ENCODE assay signal across 8 cellular contexts in the genomic region with DNA sequence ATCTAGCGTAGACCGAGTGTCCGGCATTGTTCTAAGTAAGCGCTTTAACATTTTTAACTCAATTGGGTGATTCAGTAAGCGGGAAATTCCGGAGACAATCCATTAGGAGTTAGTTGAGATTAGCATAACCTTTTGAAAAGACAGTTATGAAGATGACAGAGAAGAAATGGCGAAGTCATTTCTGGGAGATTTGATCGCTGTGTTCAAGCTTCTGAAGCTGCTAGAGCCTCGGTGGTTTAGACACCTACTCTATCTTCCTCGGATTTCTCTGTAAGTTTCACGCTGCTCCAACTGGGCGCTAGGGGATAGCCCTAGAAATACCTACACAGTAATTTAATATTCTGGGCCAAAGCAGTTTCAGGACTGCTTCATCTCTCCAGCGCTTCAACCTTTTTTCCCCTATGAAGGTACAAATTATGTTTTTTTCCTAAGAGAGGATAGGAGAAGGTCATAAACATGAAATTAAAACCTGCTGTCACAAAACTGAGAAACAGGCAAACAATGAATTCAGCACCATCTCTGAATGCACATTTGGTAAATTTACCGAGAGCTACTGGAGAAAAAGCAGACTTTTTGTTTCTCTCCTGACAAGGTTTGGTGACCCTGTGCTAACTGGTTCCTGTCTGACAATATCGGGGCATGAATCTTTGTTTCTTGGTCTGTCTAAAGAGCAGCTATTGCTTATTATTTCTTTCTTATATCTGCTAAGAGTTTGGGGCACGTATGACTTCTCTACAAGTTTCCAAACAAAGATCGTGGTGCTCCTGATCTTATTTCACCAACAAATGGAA. TPM values are rescaled to one million over a fixed set of nuclear protein-coding genes. Genes with fewer than 3 reads are reported as not detected.
DNase-seq lines count a peak whose midpoint lies in the region; ATAC-seq lines count a peak whose summit lies in the region.

No MANE protein-coding gene starts in this region.

- ATAC-seq in activated naive CD4-positive, alpha-beta T cell treated with anti-CD3 and anti-CD28 coated beads, Interleukin-2, amount 50 U/mL, for 72 hours: peak; percentile 27 to 42
- peak; percentile 16 to 62 for ATAC-seq in left cardiac atrium
- ATAC-seq in HG02571 (IDR thresholded peaks at IDR 0.05; ENCODE audit: unreplicated experiment): no peak

- H3K36me3 Mint-ChIP-seq in activated naive CD4-positive, alpha-beta T cell treated with anti-CD3 and anti-CD28 coated beads, Interleukin-2, amount 50 U/mL, for 24 hours: peaks cover 6% of the 10 kb centered on the region
- H3K36me3 Mint-ChIP-seq in activated naive CD4-positive, alpha-beta T cell treated with anti-CD3 and anti-CD28 coated beads, Interleukin-2, amount 50 U/mL, for 72 hours: peaks cover 5 to 9% of the 10 kb centered on the region in 2 donors

- peaks cover 19% of the 10 kb centered on the region for H3K27me3 Mint-ChIP-seq in activated naive CD4-positive, alpha-beta T cell treated with anti-CD3 and anti-CD28 coated beads, Interleukin-2, amount 50 U/mL, for 24 hours

- intact Hi-C loops in left cardiac atrium (cut with DNase I): loop anchor here (5.0 to 10.0 kb wide), 3 partner anchors 40 to 148 kb away; no protein-coding TSS in a partner anchor

- H3K4me3 Mint-ChIP-seq in activated naive CD4-positive, alpha-beta T cell treated with anti-CD3 and anti-CD28 coated beads, Interleukin-2, amount 50 U/mL, for 24 hours: peak overlapping the region; percentile 95

- DNase-seq in activated naive CD4-positive, alpha-beta T cell treated with anti-CD3 and anti-CD28 coated beads, Interleukin-2, amount 50 U/mL, for 16 hours: no peak
- DNase-seq in NCI-H460 (ENCODE audit: extremely low read depth, low read depth): peak; percentile 60
- no peak for DNase-seq in activated naive CD4-positive, alpha-beta T cell treated with anti-CD3 and anti-CD28 coated beads, Interleukin-2, amount 50 U/mL, for 72 hours (ENCODE audit: low spot score in 2 of 2)
- no peak for DNase-seq in left cardiac atrium
- peak; percentile 53 for DNase-seq in renal cortical epithelial cell (ENCODE audit: low read depth)
- no peak for DNase-seq in NCI-H1092 treated with DMSO at 0.1 percent for 48 hours (lab: John Stamatoyannopoulos, UW)

- H3K27ac Mint-ChIP-seq in activated naive CD4-positive, alpha-beta T cell treated with anti-CD3 and anti-CD28 coated beads, Interleukin-2, amount 50 U/mL, for 24 hours: peak overlapping the region; percentile 74
- H3K27ac Mint-ChIP-seq in activated naive CD4-positive, alpha-beta T cell treated with anti-CD3 and anti-CD28 coated beads, Interleukin-2, amount 50 U/mL, for 72 hours: peak overlapping the region; percentile 99 to 100

- H3K9me3 Mint-ChIP-seq in activated naive CD4-positive, alpha-beta T cell treated with anti-CD3 and anti-CD28 coated beads, Interleukin-2, amount 50 U/mL, for 24 hours: no peaks in the 10 kb centered on the region
- H3K9me3 Mint-ChIP-seq in activated naive CD4-positive, alpha-beta T cell treated with anti-CD3 and anti-CD28 coated beads, Interleukin-2, amount 50 U/mL, for 72 hours: no peaks in the 10 kb centered on the region

- H3K4me1 Mint-ChIP-seq in activated naive CD4-positive, alpha-beta T cell treated with anti-CD3 and anti-CD28 coated beads, Interleukin-2, amount 50 U/mL, for 24 hours: peaks cover 72% of the 10 kb centered on the region

RNA-seq across cellular contexts. Expression of a gene that starts 22.4 kb away (rescaled TPM):
- 0.20 and 0.32 TPM in 2 replicates for total RNA-seq in NCI-H460 (2014; rRNA removed; shearing (Covaris generic))
- 0.22 TPM in 1 of 2 replicates, not detected in the other for polyA plus RNA-seq in NCI-H460 (2014; cell fraction: nucleus; rRNA removed)
- total RNA-seq in activated naive CD4-positive, alpha-beta T cell treated with anti-CD3 and anti-CD28 coated beads, Interleukin-2, amount 50 U/mL, for 72 hours: under 1 TPM; 0.16 to 0.53 TPM
- under 1 TPM; 0.37 to 0.68 TPM for total RNA-seq in left cardiac atrium
- total RNA-seq in renal cortical epithelial cell: 1.6 and 2.1 TPM in 2 replicates

RNA-seq across cellular contexts. Expression of a gene that starts 58.9 kb away (rescaled TPM):
- total RNA-seq in NCI-H460 (2014; rRNA removed; shearing (Covaris generic)): 59.6 and 62.8 TPM in 2 replicates
- polyA plus RNA-seq in NCI-H460 (2014; cell fraction: nucleus; rRNA removed): 100 and 104 TPM in 2 replicates
- 10 to 100 TPM; 34.3 to 45.4 TPM for total RNA-seq in activated naive CD4-positive, alpha-beta T cell treated with anti-CD3 and anti-CD28 coated beads, Interleukin-2, amount 50 U/mL, for 72 hours
- total RNA-seq in left cardiac atrium (10 to 100 TPM; 20.7 to 25.3 TPM), renal cortical epithelial cell (58.3 and 66.5 TPM in 2 replicates)

Comparison
In these comparisons a context has a peak if more than half of its experiments do, and no peak if none do; other contexts are left out.
1. DNase-seq: peak in NCI-H460 (single experiment) and renal cortical epithelial cell (single experiment); none in activated naive CD4-positive, alpha-beta T cell treated with anti-CD3 and anti-CD28 coated beads, Interleukin-2, amount 50 U/mL, for 16 hours (single experiment), activated naive CD4-positive, alpha-beta T cell treated with anti-CD3 and anti-CD28 coated beads, Interleukin-2, amount 50 U/mL, for 72 hours (0 of 2), left cardiac atrium (single experiment) and NCI-H1092 treated with DMSO at 0.1 percent for 48 hours (single experiment).